Comparison of ENCODE assay signal across 9 cellular contexts in the genomic region with DNA sequence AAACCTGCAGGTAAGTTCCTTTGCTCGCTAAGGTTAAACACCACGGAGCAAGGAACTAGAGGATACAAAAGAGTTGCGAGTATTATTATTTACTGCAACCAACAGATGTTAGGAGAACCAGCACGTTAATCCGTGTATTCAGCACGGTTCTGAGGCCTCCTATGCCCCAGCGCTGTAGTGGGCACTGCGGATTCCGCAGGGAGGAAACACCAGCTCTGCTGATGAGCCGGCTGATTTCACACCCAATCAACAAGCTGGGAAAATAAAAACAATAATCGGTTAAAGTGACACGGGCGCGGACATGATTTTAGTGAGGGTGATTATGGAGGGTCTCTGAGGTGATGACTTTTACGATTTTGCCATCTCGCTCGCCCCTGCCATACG. TPM values are rescaled to one million over a fixed set of nuclear protein-coding genes. Genes with fewer than 3 reads are reported as not detected.
DNase-seq lines count a peak whose midpoint lies in the region; ATAC-seq and TF ChIP-seq lines count a peak whose summit lies in the region.
"Had no signal": no experiment of that assay in that cellular context is flagged by ENCODE, and none has a peak within 500 bp of the region (broad histone marks: within the 10 kb centered on the region; RNA-seq: fewer than 3 reads in every experiment).

No MANE protein-coding gene starts in this region.

- peak overlapping the region in 1 of 2 experiments; percentile 56; a peak in 2 of 4 replicates for H3K27ac ChIP-seq in SK-N-SH (ENCODE audit: low read depth in 2 of 2, low read length in 1 of 2)
- peak overlapping the region; percentile 16 to 70 for H3K27ac ChIP-seq in testis

- TF ChIP-seq CTCF in SK-N-SH (IDR thresholded peaks at IDR 0.05), result no peak
- TF ChIP-seq CTCF in kidney epithelial cell (IDR thresholded peaks at IDR 0.05; ENCODE audit: insufficient read depth, low read length, poor library complexity, severe bottlenecking), result no peak
- TF ChIP-seq CTCF in testis (IDR thresholded peaks at IDR 0.05), result no peak

- TF ChIP-seq RAD21 in SK-N-SH (IDR thresholded peaks at IDR 0.05; ENCODE audit: low read length), result no peak

- H3K9ac ChIP-seq in SK-N-SH (peak overlapping the region; percentile 76), adipocyte (ENCODE audit: low read length) (peak overlapping the region; percentile 79)

- peak overlapping the region; percentile 92 for H2AFZ ChIP-seq in SK-N-SH (ENCODE audit: low read depth)

- H3K4me2 ChIP-seq in SK-N-SH, result peak overlapping the region; percentile 89

- POLR2A ChIA-PET in SK-N-SH (lab: Yijun Ruan, JAX), result interaction anchor here (0.6 to 2.1 kb wide), 2 partner anchors 10 to 12 kb away, joined by 3 to 4 read pairs; no protein-coding TSS in a partner anchor

- peaks cover 6% of the 10 kb centered on the region; the same call in 1 of the 2 replicates for H3K79me2 ChIP-seq in SK-N-SH (ENCODE audit: insufficient read depth)

- no peaks in the 10 kb centered on the region for H3K9me2 ChIP-seq in SK-N-SH

- no peak for TF ChIP-seq POLR2A in testis (IDR thresholded peaks at IDR 0.05)

- peaks cover 9% of the 10 kb centered on the region for H3F3A ChIP-seq in SK-N-SH (replicated peaks; ENCODE audit: insufficient read depth)

- ATAC-seq in SK-N-SH treated with all-trans-retinoic acid at 6 μM for 48 hours (no peak), GM18520 (IDR thresholded peaks at IDR 0.05; ENCODE audit: unreplicated experiment) (no peak)

- H3K9me3 ChIP-seq in SK-N-SH, result no peaks in the 10 kb centered on the region
- no peaks in the 10 kb centered on the region for H3K9me3 ChIP-seq in adipocyte (ENCODE audit: control insufficient read depth, low read length)
- H3K9me3 ChIP-seq in testis, result no peaks in the 10 kb centered on the region

- peaks cover 12 to 13% of the 10 kb centered on the region in 2 experiments; a peak in 3 of 4 replicates for H3K4me1 ChIP-seq in SK-N-SH (ENCODE audit: control insufficient read depth in 1 of 2, insufficient read depth in 2 of 2, low read depth in 1 of 2, low read length in 1 of 2)
- peaks cover 12% of the 10 kb centered on the region for H3K4me1 ChIP-seq in adipocyte (ENCODE audit: control insufficient read depth, insufficient read depth, low read length)
- H3K4me1 ChIP-seq in testis, result peaks cover 5% of the 10 kb centered on the region

- H3K27me3 ChIP-seq in SK-N-SH (ENCODE audit: insufficient read depth) (no peaks in the 10 kb centered on the region), adipocyte (replicated peaks; ENCODE audit: control insufficient read depth, insufficient read depth, low read length) (no peaks in the 10 kb centered on the region), kidney epithelial cell (ENCODE audit: control insufficient read depth, insufficient read depth, low read length) (no peaks in the 10 kb centered on the region), testis (no peaks in the 10 kb centered on the region)

- H4K20me1 ChIP-seq in SK-N-SH (ENCODE audit: insufficient read depth), result no peaks in the 10 kb centered on the region

- CTCF ChIA-PET in SK-N-SH (lab: Yijun Ruan, JAX), result interaction anchor here (0.6 to 1.1 kb wide), 4 partner anchors 10 to 1183 kb away, joined by 3 to 5 read pairs (median 3); no protein-coding TSS in a partner anchor

- DNase-seq in SK-N-SH (peak; percentile 13), adipocyte (ENCODE audit: low read depth) (no peak), kidney epithelial cell (ENCODE audit: low read depth) (no peak), testis (no peak), NOMO-1 (lab: John Stamatoyannopoulos, UW; ENCODE audit: unreplicated experiment in 2 of 2) (no peak), T1000 (lab: John Stamatoyannopoulos, UW) (no peak)

- H3K4me3 ChIP-seq in SK-N-SH (ENCODE audit: low read depth in 2 of 2, low read length in 1 of 2) (peak overlapping the region; percentile 70 to 71), adipocyte (ENCODE audit: low read length) (peak overlapping the region; percentile 93), kidney epithelial cell (ENCODE audit: low read depth, low read length) (peak overlapping the region; percentile 60), testis (peak overlapping the region; percentile 65 to 81)

- TF ChIP-seq EP300 in SK-N-SH (IDR thresholded peaks at IDR 0.05; ENCODE audit: borderline replicate concordance in 1 of 2, low read depth in 1 of 2, low read length in 1 of 2), result no peak

- H3K36me3 ChIP-seq in SK-N-SH (replicated peaks in 1 of 2; ENCODE audit: control insufficient read depth in 1 of 2, insufficient read depth in 2 of 2, low read length in 1 of 2) (no peaks in the 10 kb centered on the region), adipocyte (ENCODE audit: control insufficient read depth, insufficient read depth, low read length, severe bottlenecking) (no peaks in the 10 kb centered on the region), kidney epithelial cell (ENCODE audit: control insufficient read depth, insufficient read depth, low read length) (no peaks in the 10 kb centered on the region), testis (ENCODE audit: low read depth, missing control alignments) (no peaks in the 10 kb centered on the region)

- intact Hi-C loops in testis (cut with DNase I; ENCODE audit: low total_unique reads), result no loop called here

- 83% methylated on average over 18 of the region's 18 CpGs for WGBS in SK-N-SH (ENCODE audit: low lambda C conversion rate)
- 35 to 42% methylated on average over 18 of the region's 18 CpGs for WGBS in testis, 2 donors

TF ChIP-seq in SK-N-SH, 30 proteins besides CTCF, POLR2A, EP300 and RAD21 (continues in another document):
- TF ChIP-seq RCOR1 (IDR thresholded peaks at IDR 0.05; ENCODE audit: low read length) (no peak), TCF12 (IDR thresholded peaks at IDR 0.05) (no peak), RFX5 (IDR thresholded peaks at IDR 0.05; ENCODE audit: low read length) (no peak), JUND (IDR thresholded peaks at IDR 0.05) (no peak)
- TF ChIP-seq, protein P1, sequence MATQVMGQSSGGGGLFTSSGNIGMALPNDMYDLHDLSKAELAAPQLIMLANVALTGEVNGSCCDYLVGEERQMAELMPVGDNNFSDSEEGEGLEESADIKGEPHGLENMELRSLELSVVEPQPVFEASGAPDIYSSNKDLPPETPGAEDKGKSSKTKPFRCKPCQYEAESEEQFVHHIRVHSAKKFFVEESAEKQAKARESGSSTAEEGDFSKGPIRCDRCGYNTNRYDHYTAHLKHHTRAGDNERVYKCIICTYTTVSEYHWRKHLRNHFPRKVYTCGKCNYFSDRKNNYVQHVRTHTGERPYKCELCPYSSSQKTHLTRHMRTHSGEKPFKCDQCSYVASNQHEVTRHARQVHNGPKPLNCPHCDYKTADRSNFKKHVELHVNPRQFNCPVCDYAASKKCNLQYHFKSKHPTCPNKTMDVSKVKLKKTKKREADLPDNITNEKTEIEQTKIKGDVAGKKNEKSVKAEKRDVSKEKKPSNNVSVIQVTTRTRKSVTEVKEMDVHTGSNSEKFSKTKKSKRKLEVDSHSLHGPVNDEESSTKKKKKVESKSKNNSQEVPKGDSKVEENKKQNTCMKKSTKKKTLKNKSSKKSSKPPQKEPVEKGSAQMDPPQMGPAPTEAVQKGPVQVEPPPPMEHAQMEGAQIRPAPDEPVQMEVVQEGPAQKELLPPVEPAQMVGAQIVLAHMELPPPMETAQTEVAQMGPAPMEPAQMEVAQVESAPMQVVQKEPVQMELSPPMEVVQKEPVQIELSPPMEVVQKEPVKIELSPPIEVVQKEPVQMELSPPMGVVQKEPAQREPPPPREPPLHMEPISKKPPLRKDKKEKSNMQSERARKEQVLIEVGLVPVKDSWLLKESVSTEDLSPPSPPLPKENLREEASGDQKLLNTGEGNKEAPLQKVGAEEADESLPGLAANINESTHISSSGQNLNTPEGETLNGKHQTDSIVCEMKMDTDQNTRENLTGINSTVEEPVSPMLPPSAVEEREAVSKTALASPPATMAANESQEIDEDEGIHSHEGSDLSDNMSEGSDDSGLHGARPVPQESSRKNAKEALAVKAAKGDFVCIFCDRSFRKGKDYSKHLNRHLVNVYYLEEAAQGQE (IDR thresholded peaks at IDR 0.05; ENCODE audit: low read depth, low read length), result no peak

TF ChIP-seq in SK-N-SH treated with all-trans-retinoic acid at 6 μM for 48 hours, 23 proteins besides CTCF, POLR2A, EP300 and RAD21 (continues in another document):
- TF ChIP-seq ZFP30 (CRISPR knock-in tag; IDR thresholded peaks at IDR 0.05) (no peak), TOX (CRISPR knock-in tag; IDR thresholded peaks at IDR 0.05; ENCODE audit: borderline replicate concordance) (no peak), ZC3H10 (CRISPR knock-in tag; IDR thresholded peaks at IDR 0.05) (no peak)
- TF ChIP-seq, protein P2, sequence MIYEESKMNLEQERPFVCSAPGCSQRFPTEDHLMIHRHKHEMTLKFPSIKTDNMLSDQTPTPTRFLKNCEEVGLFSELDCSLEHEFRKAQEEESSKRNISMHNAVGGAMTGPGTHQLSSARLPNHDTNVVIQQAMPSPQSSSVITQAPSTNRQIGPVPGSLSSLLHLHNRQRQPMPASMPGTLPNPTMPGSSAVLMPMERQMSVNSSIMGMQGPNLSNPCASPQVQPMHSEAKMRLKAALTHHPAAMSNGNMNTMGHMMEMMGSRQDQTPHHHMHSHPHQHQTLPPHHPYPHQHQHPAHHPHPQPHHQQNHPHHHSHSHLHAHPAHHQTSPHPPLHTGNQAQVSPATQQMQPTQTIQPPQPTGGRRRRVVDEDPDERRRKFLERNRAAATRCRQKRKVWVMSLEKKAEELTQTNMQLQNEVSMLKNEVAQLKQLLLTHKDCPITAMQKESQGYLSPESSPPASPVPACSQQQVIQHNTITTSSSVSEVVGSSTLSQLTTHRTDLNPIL (CRISPR knock-in tag; IDR thresholded peaks at IDR 0.05; ENCODE audit: low read depth), result no peak
- TF ChIP-seq, protein P3, sequence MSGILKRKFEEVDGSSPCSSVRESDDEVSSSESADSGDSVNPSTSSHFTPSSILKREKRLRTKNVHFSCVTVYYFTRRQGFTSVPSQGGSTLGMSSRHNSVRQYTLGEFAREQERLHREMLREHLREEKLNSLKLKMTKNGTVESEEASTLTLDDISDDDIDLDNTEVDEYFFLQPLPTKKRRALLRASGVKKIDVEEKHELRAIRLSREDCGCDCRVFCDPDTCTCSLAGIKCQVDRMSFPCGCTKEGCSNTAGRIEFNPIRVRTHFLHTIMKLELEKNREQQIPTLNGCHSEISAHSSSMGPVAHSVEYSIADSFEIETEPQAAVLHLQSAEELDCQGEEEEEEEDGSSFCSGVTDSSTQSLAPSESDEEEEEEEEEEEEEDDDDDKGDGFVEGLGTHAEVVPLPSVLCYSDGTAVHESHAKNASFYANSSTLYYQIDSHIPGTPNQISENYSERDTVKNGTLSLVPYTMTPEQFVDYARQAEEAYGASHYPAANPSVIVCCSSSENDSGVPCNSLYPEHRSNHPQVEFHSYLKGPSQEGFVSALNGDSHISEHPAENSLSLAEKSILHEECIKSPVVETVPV (CRISPR knock-in tag; IDR thresholded peaks at IDR 0.05), result no peak

RNA-seq across cellular contexts. Expression of a gene that starts 0.7 kb away (rescaled TPM):
- polyA plus RNA-seq in SK-N-SH (2012; rRNA removed) (3.8 and 5.3 TPM in 2 replicates), testis (ENCODE audit: insufficient read depth, low read depth, low replicate concordance) (2.9 TPM)
- polyA plus RNA-seq in SK-N-SH (2012; cell fraction: cytosol; rRNA removed), result 5.6 and 6.8 TPM in 2 replicates
- polyA plus RNA-seq in SK-N-SH (2012; cell fraction: nucleus; rRNA removed), result 2.6 and 3.1 TPM in 2 replicates
- total RNA-seq in kidney epithelial cell (9.4 and 9.7 TPM in 2 replicates), testis (10 to 100 TPM; 13.8 to 15.7 TPM)

RNA-seq across cellular contexts. Expression of a gene that starts 37.0 kb away (rescaled TPM):
- polyA plus RNA-seq in SK-N-SH (2012; rRNA removed) (not detected in 2 replicates), testis (ENCODE audit: insufficient read depth, low read depth, low replicate concordance) (0.99 TPM)
- polyA plus RNA-seq in SK-N-SH (2012; cell fraction: cytosol; rRNA removed), result not detected in 2 replicates
- polyA plus RNA-seq in SK-N-SH (2012; cell fraction: nucleus; rRNA removed), result not detected in 2 replicates
- total RNA-seq in kidney epithelial cell (not detected in 2 replicates), testis (under 1 TPM in 1 of 2 donors, not detected in 1; 0.31 TPM)
- total RNA-seq: NCI-H460 had no signal
